19 cellular contexts compared by ENCODE assay signal in genomic region chr12:69686731-69687130, GRCh38. TPM values are rescaled to one million over a fixed set of nuclear protein-coding genes. Genes with fewer than 3 reads are reported as not detected.
A peak's percentile ranks its signal among the peaks of the same experiment; 100 is the strongest.
DNase-seq lines count a peak whose midpoint lies in the region; ATAC-seq and TF ChIP-seq lines count a peak whose summit lies in the region.
"Had no signal": no experiment of that assay in that cellular context is flagged by ENCODE, and none has a peak within 500 bp of the region (broad histone marks: within the 10 kb centered on the region; RNA-seq: fewer than 3 reads in every experiment).

No MANE protein-coding gene starts in this region.

- H3K27me3 ChIP-seq in colonic mucosa, result no peaks in the 10 kb centered on the region

- intact Hi-C loops in colonic mucosa (cut with DNase I), result no loop called here
- intact Hi-C loops in activated T-helper 1 cell treated with anti-CD3 and anti-CD28 coated beads, Interleukin-12 subunit alpha, Interleukin-12 subunit beta, Interleukin-2, Interleukin-4 antibody, amounts not matched to agents 30 ng/mL and 10 ng/mL and 1 ng/mL, durations not matched to agents 14 hours and 24 hours and 36 hours (cut with micrococcal nuclease), result no loop called here

- no peaks in the 10 kb centered on the region for H3K36me3 Mint-ChIP-seq in mesothelial cell of epicardium
- no peaks in the 10 kb centered on the region for H3K36me3 Mint-ChIP-seq in activated T-helper 1 cell treated with anti-CD3 and anti-CD28 coated beads, Interleukin-12 subunit alpha, Interleukin-12 subunit beta, Interleukin-2, Interleukin-4 antibody, amounts not matched to agents 30 ng/mL and 10 ng/mL and 1 ng/mL, durations not matched to agents 14 hours and 24 hours and 36 hours (ENCODE audit: low read depth)
- no peaks in the 10 kb centered on the region for H3K36me3 Mint-ChIP-seq in stimulated activated naive B cell treated with anti-CD40 and anti-IgM and Interleukin-4, amounts not matched to agents 10 μg/mL and 1 μg/mL and 100 μg/mL, for 72 hours
- H3K36me3 Mint-ChIP-seq: natural killer cell had no signal

- no peak overlapping the region for H3K4me3 ChIP-seq in colonic mucosa
- H3K4me3 ChIP-seq: HAP-1, lung had no signal

- no peak overlapping the region for H3K27ac ChIP-seq in colonic mucosa
- H3K27ac ChIP-seq: VCaP had no signal

- no peaks in the 10 kb centered on the region for H3K4me1 ChIP-seq in colonic mucosa
- H3K4me1 ChIP-seq: HAP-1 had no signal

- TF ChIP-seq CTCF in mesothelial cell of epicardium (IDR thresholded peaks at IDR 0.05; ENCODE audit: unreplicated experiment) (no peak), colonic mucosa (IDR thresholded peaks at IDR 0.05) (no peak)

- H3K9ac ChIP-seq in colonic mucosa (ENCODE audit: low read depth in 2 of 2, low read length in 2 of 2), result no peak overlapping the region

- H3K27ac Mint-ChIP-seq in mesothelial cell of epicardium, result peak overlapping the region; percentile 31
- H3K27ac Mint-ChIP-seq in activated T-helper 1 cell treated with anti-CD3 and anti-CD28 coated beads, Interleukin-12 subunit alpha, Interleukin-12 subunit beta, Interleukin-2, Interleukin-4 antibody, amounts not matched to agents 30 ng/mL and 10 ng/mL and 1 ng/mL, durations not matched to agents 14 hours and 24 hours and 36 hours, result no peak overlapping the region
- no peak overlapping the region for H3K27ac Mint-ChIP-seq in stimulated activated naive B cell treated with anti-CD40 and anti-IgM and Interleukin-4, amounts not matched to agents 10 μg/mL and 1 μg/mL and 100 μg/mL, for 72 hours
- H3K27ac Mint-ChIP-seq: activated CD4-positive, alpha-beta memory T cell treated with anti-CD3 and anti-CD28 coated beads, Interleukin-2, amount 10 ng/mL, durations not matched to agents 7 days and 5 days; activated T-cell treated with anti-CD3 and anti-CD28 coated beads, Interleukin-2, amount 50 U/mL, for 72 hours; natural killer cell had no signal

- H3K9me3 ChIP-seq in colonic mucosa, result no peaks in the 10 kb centered on the region
- H3K9me3 ChIP-seq: HAP-1 had no signal

- no peak overlapping the region for H3K4me3 Mint-ChIP-seq in mesothelial cell of epicardium
- no peak overlapping the region for H3K4me3 Mint-ChIP-seq in activated T-helper 1 cell treated with anti-CD3 and anti-CD28 coated beads, Interleukin-12 subunit alpha, Interleukin-12 subunit beta, Interleukin-2, Interleukin-4 antibody, amounts not matched to agents 30 ng/mL and 10 ng/mL and 1 ng/mL, durations not matched to agents 14 hours and 24 hours and 36 hours
- H3K4me3 Mint-ChIP-seq in stimulated activated naive B cell treated with anti-CD40 and anti-IgM and Interleukin-4, amounts not matched to agents 10 μg/mL and 1 μg/mL and 100 μg/mL, for 72 hours, result no peak overlapping the region
- H3K4me3 Mint-ChIP-seq: activated CD4-positive, alpha-beta memory T cell treated with anti-CD3 and anti-CD28 coated beads, Interleukin-2, amount 10 ng/mL, durations not matched to agents 7 days and 5 days; activated T-cell treated with anti-CD3 and anti-CD28 coated beads, Interleukin-2, amount 50 U/mL, for 72 hours; natural killer cell had no signal

- peaks cover 25% of the 10 kb centered on the region for H3K4me1 Mint-ChIP-seq in mesothelial cell of epicardium
- no peaks in the 10 kb centered on the region for H3K4me1 Mint-ChIP-seq in activated T-helper 1 cell treated with anti-CD3 and anti-CD28 coated beads, Interleukin-12 subunit alpha, Interleukin-12 subunit beta, Interleukin-2, Interleukin-4 antibody, amounts not matched to agents 30 ng/mL and 10 ng/mL and 1 ng/mL, durations not matched to agents 14 hours and 24 hours and 36 hours (ENCODE audit: low read depth)
- peaks cover 3 to 16% of the 10 kb centered on the region in 2 donors for H3K4me1 Mint-ChIP-seq in stimulated activated naive B cell treated with anti-CD40 and anti-IgM and Interleukin-4, amounts not matched to agents 10 μg/mL and 1 μg/mL and 100 μg/mL, for 72 hours
- H3K4me1 Mint-ChIP-seq: natural killer cell had no signal

- peak; percentile 57 for DNase-seq in RKO (ENCODE audit: low spot score)
- DNase-seq in mesothelial cell of epicardium (ENCODE audit: low spot score in 2 of 2, unreplicated experiment in 2 of 2), result no peak
- no peak for DNase-seq in NOMO-1 (lab: John Stamatoyannopoulos, UW; ENCODE audit: unreplicated experiment in 2 of 2)
- DNase-seq in colonic mucosa, result no peak
- DNase-seq in activated T-helper 1 cell treated with anti-CD3 and anti-CD28 coated beads, Interleukin-12 subunit alpha, Interleukin-12 subunit beta, Interleukin-2, Interleukin-4 antibody, amounts not matched to agents 30 ng/mL and 10 ng/mL and 1 ng/mL, durations not matched to agents 14 hours and 24 hours and 36 hours (ENCODE audit: low spot score), result no peak
- no peak for DNase-seq in stimulated activated naive B cell treated with anti-CD40 and anti-IgM and Interleukin-4, amounts not matched to agents 10 μg/mL and 1 μg/mL and 100 μg/mL, for 72 hours
- DNase-seq: activated CD4-positive, alpha-beta memory T cell treated with anti-CD3 and anti-CD28 coated beads, Interleukin-2, amount 10 ng/mL, durations not matched to agents 7 days and 5 days; activated T-cell treated with anti-CD3 and anti-CD28 coated beads, Interleukin-2, amount 50 U/mL, for 72 hours; central memory CD4-positive, alpha-beta T cell; DMS 273 treated with DMSO at 0.1 percent for 48 hours; Kasumi-1; natural killer cell; NCI-H1694; SW 1271 had no signal

- no peaks in the 10 kb centered on the region for H3K9me3 Mint-ChIP-seq in mesothelial cell of epicardium
- no peaks in the 10 kb centered on the region for H3K9me3 Mint-ChIP-seq in activated T-helper 1 cell treated with anti-CD3 and anti-CD28 coated beads, Interleukin-12 subunit alpha, Interleukin-12 subunit beta, Interleukin-2, Interleukin-4 antibody, amounts not matched to agents 30 ng/mL and 10 ng/mL and 1 ng/mL, durations not matched to agents 14 hours and 24 hours and 36 hours
- H3K9me3 Mint-ChIP-seq in stimulated activated naive B cell treated with anti-CD40 and anti-IgM and Interleukin-4, amounts not matched to agents 10 μg/mL and 1 μg/mL and 100 μg/mL, for 72 hours, result no peaks in the 10 kb centered on the region
- H3K9me3 Mint-ChIP-seq: activated CD4-positive, alpha-beta memory T cell treated with anti-CD3 and anti-CD28 coated beads, Interleukin-2, amount 10 ng/mL, durations not matched to agents 7 days and 5 days; activated T-cell treated with anti-CD3 and anti-CD28 coated beads, Interleukin-2, amount 50 U/mL, for 72 hours; natural killer cell had no signal

- H3K36me3 ChIP-seq in colonic mucosa, result no peaks in the 10 kb centered on the region
- H3K36me3 ChIP-seq: HAP-1 had no signal

- ATAC-seq in GM18867 (IDR thresholded peaks at IDR 0.05; ENCODE audit: unreplicated experiment), result peak; percentile 41
- peak; percentile 59 for ATAC-seq in HG02678 (IDR thresholded peaks at IDR 0.05; ENCODE audit: unreplicated experiment)
- ATAC-seq in stimulated activated naive B cell treated with anti-CD40 and anti-IgM and Interleukin-4, amounts not matched to agents 10 μg/mL and 1 μg/mL and 100 μg/mL, for 72 hours (replicated peaks), result no peak
- ATAC-seq: activated T-cell treated with anti-CD3 and anti-CD28 coated beads, Interleukin-2, amount 50 U/mL, for 72 hours; natural killer cell had no signal

- H3K27me3 Mint-ChIP-seq in mesothelial cell of epicardium (ENCODE audit: low read depth), result no peaks in the 10 kb centered on the region
- peaks cover 8% of the 10 kb centered on the region for H3K27me3 Mint-ChIP-seq in activated T-helper 1 cell treated with anti-CD3 and anti-CD28 coated beads, Interleukin-12 subunit alpha, Interleukin-12 subunit beta, Interleukin-2, Interleukin-4 antibody, amounts not matched to agents 30 ng/mL and 10 ng/mL and 1 ng/mL, durations not matched to agents 14 hours and 24 hours and 36 hours (ENCODE audit: insufficient read depth)
- peaks cover 18 to 19% of the 10 kb centered on the region in 2 donors for H3K27me3 Mint-ChIP-seq in stimulated activated naive B cell treated with anti-CD40 and anti-IgM and Interleukin-4, amounts not matched to agents 10 μg/mL and 1 μg/mL and 100 μg/mL, for 72 hours

RNA-seq across cellular contexts. Expression of gene BEST3, which starts 12.4 kb away (rescaled TPM):
- total RNA-seq in mesothelial cell of epicardium (0.11 to 0.52 TPM (median 0.24 TPM) in 3 replicates), colonic mucosa (not detected)
- not detected in 2 replicates for total RNA-seq in activated T-helper 1 cell treated with anti-CD3 and anti-CD28 coated beads, Interleukin-12 subunit alpha, Interleukin-12 subunit beta, Interleukin-2, Interleukin-4 antibody, amounts not matched to agents 30 ng/mL and 10 ng/mL and 1 ng/mL, durations not matched to agents 14 hours and 24 hours and 36 hours
- total RNA-seq: activated CD4-positive, alpha-beta memory T cell treated with anti-CD3 and anti-CD28 coated beads, Interleukin-2, amount 10 ng/mL, durations not matched to agents 7 days and 5 days; activated T-cell treated with anti-CD3 and anti-CD28 coated beads, Interleukin-2, amount 50 U/mL, for 72 hours; natural killer cell had no signal

RNA-seq across cellular contexts. Expression of gene RAB3IP, which starts 51.9 kb away (rescaled TPM):
- total RNA-seq in mesothelial cell of epicardium (28.0 to 34.2 TPM (median 28.5 TPM) in 3 replicates), colonic mucosa (10 to 100 TPM; 34.5 to 43.6 TPM)
- total RNA-seq in activated T-helper 1 cell treated with anti-CD3 and anti-CD28 coated beads, Interleukin-12 subunit alpha, Interleukin-12 subunit beta, Interleukin-2, Interleukin-4 antibody, amounts not matched to agents 30 ng/mL and 10 ng/mL and 1 ng/mL, durations not matched to agents 14 hours and 24 hours and 36 hours, result 29.8 and 36.1 TPM in 2 replicates

Comparison
In these comparisons a context has a peak if more than half of its experiments do, and no peak if none do; other contexts are left out.
1. ATAC-seq: peak in GM18867 (single experiment) and HG02678 (single experiment); none in stimulated activated naive B cell treated with anti-CD40 and anti-IgM and Interleukin-4, amounts not matched to agents 10 μg/mL and 1 μg/mL and 100 μg/mL, for 72 hours (0 of 2).